25 cellular contexts compared by ENCODE assay signal in the genomic region with DNA sequence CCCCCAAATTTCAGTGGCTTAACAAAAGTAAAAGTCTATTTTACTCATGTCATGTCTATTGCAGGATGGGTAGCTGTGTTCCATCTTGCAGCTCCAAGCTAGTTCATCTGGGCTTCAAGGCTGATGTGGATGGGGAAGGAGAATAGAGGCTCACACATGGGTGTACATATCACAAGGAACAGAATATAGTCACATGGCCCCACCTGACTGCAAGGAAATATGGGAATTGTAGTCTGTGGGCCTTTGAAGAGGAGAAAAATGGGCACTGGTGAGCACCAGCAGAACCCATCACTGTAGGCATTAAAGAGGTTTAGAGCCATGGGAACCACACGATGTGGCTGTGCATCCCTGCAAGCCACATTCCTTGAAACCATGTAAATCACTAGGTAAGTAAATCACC.
"Had no signal": no experiment of that assay in that cellular context is flagged by ENCODE, and none has a peak within 500 bp of the region (broad histone marks: within the 10 kb centered on the region; RNA-seq: fewer than 3 reads in every experiment).

No MANE protein-coding gene starts in this region.

- FAIRE-seq: astrocyte had no signal

- H3K9me3 ChIP-seq: Peyer's patch, SJSA1 had no signal

- H3K27me3 ChIP-seq: Peyer's patch, SJSA1 had no signal

- H3K4me3 ChIP-seq: Peyer's patch, SJSA1 had no signal

- H3K4me1 ChIP-seq: Peyer's patch, SJSA1 had no signal

- H3K27ac ChIP-seq: Peyer's patch, RWPE1, SJSA1 had no signal

- DNase-seq: activated B cell treated with CpG ODN at 0.5 μM for 24 hours; activated CD4-positive, alpha-beta T cell treated with anti-CD3 and anti-CD28 coated beads for 1 hour; activated CD4-positive, alpha-beta T cell treated with anti-CD3 and anti-CD28 coated beads, Interleukin-2, amount 10 ng/mL, durations not matched to agents 24 days and 14 days; activated CD4-positive, alpha-beta T cell treated with anti-CD3 and anti-CD28 coated beads, Interleukin-2, amount 50 U/mL, for 48 hours; activated CD8-positive, alpha-beta memory T cell treated with anti-CD3 and anti-CD28 coated beads, Interleukin-2, amount 10 ng/mL, durations not matched to agents 7 days and 5 days; activated gamma-delta T cell; activated naive CD4-positive, alpha-beta T cell treated with anti-CD3 and anti-CD28 coated beads for 36 hours; activated T-cell treated with anti-CD3 and anti-CD28 coated beads, Interleukin-2, amount 50 U/mL, for 24 hours; amygdala; Kasumi-1; NCI-H1048; NCI-H146; NCI-H187 treated with DMSO at 0.1 percent for 48 hours; NCI-H2081 treated with DMSO at 0.1 percent for 48 hours; NCI-H510A treated with DMSO at 0.1 percent for 48 hours; NCI-H69; NK-92 treated with Interleukin-12 subunit alpha and Interleukin-12 subunit beta, amount 100 ng/mL, for 24 hours; OCI-M1; Peyer's patch; Right ventricle myocardium superior; T-helper 17 cell; T-helper 9 cell had no signal

- ATAC-seq: activated CD8-positive, alpha-beta memory T cell treated with anti-CD3 and anti-CD28 coated beads, Interleukin-2, amount 10 ng/mL, durations not matched to agents 7 days and 5 days; T-helper 17 cell had no signal

- H3K36me3 ChIP-seq: Peyer's patch, SJSA1 had no signal
